21 cellular contexts compared by ENCODE assay signal in genomic region chr1:188670837-188671236, GRCh38.
DNase-seq lines count a peak whose midpoint lies in the region; TF ChIP-seq lines count a peak whose summit lies in the region.
"Had no signal": no experiment of that assay in that cellular context is flagged by ENCODE, and none has a peak within 500 bp of the region (broad histone marks: within the 10 kb centered on the region; RNA-seq: fewer than 3 reads in every experiment).

No MANE protein-coding gene starts in this region.

- H3K36me3 ChIP-seq in osteoblast (ENCODE audit: insufficient read depth, low read length): no peaks in the 10 kb centered on the region
- H3K36me3 ChIP-seq: BLaER1 treated with 17β-estradiol and CSF1 and Interleukin-3, amounts not matched to agents 10 nM and 100 nM; HAP-1; neural progenitor cell; upper lobe of right lung had no signal

- H2AFZ ChIP-seq in osteoblast (ENCODE audit: low read length): no peak overlapping the region
- H2AFZ ChIP-seq: neural progenitor cell had no signal

- TF ChIP-seq CTCF in epithelial cell of esophagus (IDR thresholded peaks at IDR 0.05; ENCODE audit: insufficient read depth, low read depth, low read length, missing control alignments): no peak
- no peak for TF ChIP-seq CTCF in osteoblast (IDR thresholded peaks at IDR 0.05; ENCODE audit: extremely low read depth, low read depth, low read length)

- DNase-seq in DMS153 (lab: John Stamatoyannopoulos, UW): peak; percentile 13
- DNase-seq in DMS153 treated with DMSO at 0.1 percent for 48 hours (lab: John Stamatoyannopoulos, UW; ENCODE audit: unreplicated experiment): no peak
- DNase-seq in RPMI7951 (ENCODE audit: low read depth): peak; percentile 1
- DNase-seq in epithelial cell of esophagus (ENCODE audit: low read depth): peak; percentile 73
- peak; percentile 5 for DNase-seq in skeletal muscle cell (ENCODE audit: low read depth)
- DNase-seq in stimulated activated naive CD4-positive, alpha-beta T cell treated with Interleukin-2 at 50 U/mL for 16 hours (lab: John Stamatoyannopoulos, UW): no peak
- DNase-seq in osteoblast (ENCODE audit: insufficient read length, low spot score, missing footprints): no peak
- no peak for DNase-seq in SIG-M5 treated with dmso at 0.1 percent for 504 hours (lab: John Stamatoyannopoulos, UW; ENCODE audit: unreplicated experiment)
- DNase-seq: activated CD4-positive, alpha-beta T cell treated with anti-CD3 and anti-CD28 coated beads, Interleukin-2, amount 50 U/mL, for 48 hours; activated T-cell treated with anti-CD3 and anti-CD28 coated beads, Interleukin-2, amount 50 U/mL, for 1 hour; kidney; midbrain; MV-4-11; NCI-H2081 treated with DMSO at 0.1 percent for 48 hours; NCI-H526 treated with DMSO at 0.1 percent for 48 hours; stimulated activated naive B cell treated with anti-CD40 and anti-IgM and Interleukin-4, amounts not matched to agents 10 μg/mL and 1 μg/mL and 100 μg/mL, for 72 hours; upper lobe of right lung had no signal

- H3K4me3 ChIP-seq in epithelial cell of esophagus (ENCODE audit: low read length): no peak overlapping the region
- no peak overlapping the region for H3K4me3 ChIP-seq in skeletal muscle cell (ENCODE audit: low read depth, low read length)
- no peak overlapping the region for H3K4me3 ChIP-seq in osteoblast (ENCODE audit: insufficient read depth, low read length)
- H3K4me3 ChIP-seq: BLaER1 treated with 17β-estradiol and CSF1 and Interleukin-3, amounts not matched to agents 10 nM and 100 nM; HAP-1; neural progenitor cell; upper lobe of right lung had no signal

- no peak overlapping the region for H3K4me2 ChIP-seq in osteoblast (ENCODE audit: insufficient read depth, low read length)
- H3K4me2 ChIP-seq: BLaER1 treated with 17β-estradiol and CSF1 and Interleukin-3, amounts not matched to agents 10 nM and 100 nM; neural progenitor cell had no signal

- no peaks in the 10 kb centered on the region for H3K4me1 ChIP-seq in osteoblast (ENCODE audit: insufficient read depth, low read length)
- H3K4me1 ChIP-seq: BLaER1 treated with 17β-estradiol and CSF1 and Interleukin-3, amounts not matched to agents 10 nM and 100 nM; neural progenitor cell; upper lobe of right lung had no signal

- H3K79me2 ChIP-seq in osteoblast (ENCODE audit: insufficient read depth, low read length): no peaks in the 10 kb centered on the region

- H3K27me3 ChIP-seq in osteoblast (ENCODE audit: insufficient read depth, low read length): no peaks in the 10 kb centered on the region
- H3K27me3 ChIP-seq: BLaER1 treated with 17β-estradiol and CSF1 and Interleukin-3, amounts not matched to agents 10 nM and 100 nM; neural progenitor cell; upper lobe of right lung had no signal

- no peaks in the 10 kb centered on the region for H4K20me1 ChIP-seq in osteoblast (ENCODE audit: insufficient read depth, low read length)
- H4K20me1 ChIP-seq: BLaER1 treated with 17β-estradiol and CSF1 and Interleukin-3, amounts not matched to agents 10 nM and 100 nM had no signal

- H3K9me3 ChIP-seq in osteoblast (ENCODE audit: low read depth, low read length): no peaks in the 10 kb centered on the region
- H3K9me3 ChIP-seq: BLaER1 treated with 17β-estradiol and CSF1 and Interleukin-3, amounts not matched to agents 10 nM and 100 nM; upper lobe of right lung had no signal

- no peak overlapping the region for H3K27ac ChIP-seq in osteoblast (ENCODE audit: low read depth, low read length)
- H3K27ac ChIP-seq: 22Rv1; BLaER1 treated with 17β-estradiol and CSF1 and Interleukin-3, amounts not matched to agents 10 nM and 100 nM; neural progenitor cell; upper lobe of right lung had no signal

Comparison
In these comparisons a context has a peak if more than half of its experiments do, and no peak if none do; other contexts are left out.
1. DNase-seq: peak in DMS153 (single experiment), RPMI7951 (single experiment), epithelial cell of esophagus (single experiment) and skeletal muscle cell (single experiment); none in DMS153 treated with DMSO at 0.1 percent for 48 hours (single experiment), stimulated activated naive CD4-positive, alpha-beta T cell treated with Interleukin-2 at 50 U/mL for 16 hours (single experiment), osteoblast (single experiment) and SIG-M5 treated with dmso at 0.1 percent for 504 hours (single experiment).